Comparison of ENCODE assay signal across 16 cellular contexts in the genomic region with DNA sequence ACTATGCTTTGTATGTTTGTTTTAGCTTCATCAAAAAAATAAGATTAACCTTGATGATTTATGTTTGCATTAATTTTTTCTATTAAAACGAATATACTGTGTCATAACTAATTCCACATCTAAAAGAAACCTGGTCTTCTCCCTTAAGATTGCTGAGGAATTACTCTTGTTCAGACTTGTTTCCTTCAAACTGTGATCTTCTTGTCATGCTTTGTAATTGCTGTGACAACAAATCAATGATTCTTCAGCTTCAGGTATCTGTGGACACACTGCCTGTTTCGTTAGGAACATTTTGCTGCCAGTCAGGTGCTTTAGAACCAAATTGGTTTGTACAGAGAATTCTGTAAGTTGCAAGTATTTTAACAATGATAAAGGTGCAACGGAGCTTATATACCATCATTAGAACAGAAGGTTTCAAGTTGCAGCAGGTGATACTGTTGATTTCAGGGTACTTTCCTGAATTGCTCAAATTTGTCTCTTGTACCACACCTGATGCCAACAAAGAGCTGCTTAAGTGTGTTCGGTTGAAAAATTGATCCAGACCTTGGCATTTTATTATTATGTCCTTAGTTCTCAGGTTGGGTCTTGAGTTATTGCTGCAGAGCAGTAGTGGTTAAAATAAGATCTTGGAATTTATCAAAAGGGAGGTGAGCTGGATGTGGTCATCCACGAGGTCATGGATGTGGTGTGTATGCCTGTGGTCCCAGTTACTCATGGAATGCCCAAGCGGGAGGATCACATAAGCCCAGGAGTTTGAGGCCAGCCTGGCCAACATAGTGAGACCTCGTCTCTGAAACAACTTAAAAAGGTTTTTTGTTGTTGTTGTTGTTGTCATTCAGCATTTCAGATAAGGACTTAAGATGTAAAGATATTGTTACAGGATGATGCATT. TPM values are rescaled to one million over a fixed set of nuclear protein-coding genes. Genes with fewer than 3 reads are reported as not detected.
DNase-seq lines count a peak whose midpoint lies in the region; ATAC-seq, FAIRE-seq and TF ChIP-seq lines count a peak whose summit lies in the region.
"Had no signal": no experiment of that assay in that cellular context is flagged by ENCODE, and none has a peak within 500 bp of the region (broad histone marks: within the 10 kb centered on the region; RNA-seq: fewer than 3 reads in every experiment).

No MANE protein-coding gene starts in this region.

- H3K4me3 ChIP-seq in MG63, result no peak overlapping the region
- no peak overlapping the region for H3K4me3 ChIP-seq in small intestine (ENCODE audit: low read depth in 1 of 2, low read length in 2 of 2)
- H3K4me3 ChIP-seq in coronary artery, result no peak overlapping the region
- H3K4me3 ChIP-seq: BLaER1 treated with 17β-estradiol and CSF1 and Interleukin-3, amounts not matched to agents 10 nM and 100 nM had no signal

- intact Hi-C loops in CD14-positive monocyte (cut with micrococcal nuclease), result loop anchor here in 1 of 2 donors (10.0 kb wide), 1 partner anchor 455 kb away; no protein-coding TSS in a partner anchor

- no peaks in the 10 kb centered on the region for H3K9me3 ChIP-seq in MG63
- H3K9me3 ChIP-seq in small intestine (ENCODE audit: control insufficient read depth, low read depth), result no peaks in the 10 kb centered on the region

- peaks cover 60% of the 10 kb centered on the region for H3K4me1 Mint-ChIP-seq in CD14-positive monocyte
- peaks cover 30% of the 10 kb centered on the region for H3K4me1 Mint-ChIP-seq in activated T-helper 17 cell treated with anti-CD3 and anti-CD28 coated beads, Interleukin-2, amount 50 U/mL, for 72 hours

- H3K27ac ChIP-seq in small intestine (ENCODE audit: low read depth in 1 of 2, low read length in 1 of 2) (no peak overlapping the region), coronary artery (no peak overlapping the region)

- WGBS in small intestine, 3 donors, result 83% methylated on average over 7 of the region's 7 CpGs

- TF ChIP-seq CTCF in CD14-positive monocyte (IDR thresholded peaks at IDR 0.05), result no peak
- TF ChIP-seq CTCF in coronary artery (IDR thresholded peaks at IDR 0.05), result no peak

- DNase-seq in CD14-positive monocyte (ENCODE audit: low spot score) (no peak), HT1080 (ENCODE audit: low read depth) (peak; percentile 34), kidney tubule cell (ENCODE audit: low spot score) (peak; percentile 68), MG63 (no peak), small intestine (no peak), coronary artery (ENCODE audit: low spot score) (no peak)
- DNase-seq: activated CD8-positive, alpha-beta T cell treated with anti-CD3 and anti-CD28 coated beads, Interleukin-2, amount 10 ng/mL, durations not matched to agents 7 days and 5 days; activated naive CD8-positive, alpha-beta T cell treated with anti-CD3 and anti-CD28 coated beads for 36 hours; NCI-H524; stimulated activated CD4-positive, alpha-beta T cell treated with anti-CD3 and anti-CD28 coated beads, Interleukin-1b, Interleukin-23, amount 100 ng/mL, for 48 hours; T1000 had no signal

- ATAC-seq in activated T-helper 17 cell treated with anti-CD3 and anti-CD28 coated beads, Interleukin-2, amount 50 U/mL, for 72 hours (replicated peaks), result peak; percentile 26
- no peak for ATAC-seq in GM19467 (IDR thresholded peaks at IDR 0.05; ENCODE audit: unreplicated experiment)
- ATAC-seq: activated CD8-positive, alpha-beta T cell treated with anti-CD3 and anti-CD28 coated beads, Interleukin-2, amount 10 ng/mL, durations not matched to agents 7 days and 5 days; HCT116 had no signal

- H3K36me3 ChIP-seq in MG63, result peaks cover 5% of the 10 kb centered on the region; the same call in 1 of the 2 replicates
- peaks cover 0 to 6% of the 10 kb centered on the region in 2 donors for H3K36me3 ChIP-seq in small intestine (ENCODE audit: control insufficient read depth in 2 of 2, insufficient read depth in 2 of 2, low read length in 2 of 2)

- peak overlapping the region in 1 of 2 donors; percentile 2 for H3K4me3 Mint-ChIP-seq in CD14-positive monocyte
- no peak overlapping the region for H3K4me3 Mint-ChIP-seq in activated T-helper 17 cell treated with anti-CD3 and anti-CD28 coated beads, Interleukin-2, amount 50 U/mL, for 72 hours
- H3K4me3 Mint-ChIP-seq: activated CD8-positive, alpha-beta T cell treated with anti-CD3 and anti-CD28 coated beads, Interleukin-2, amount 10 ng/mL, durations not matched to agents 7 days and 5 days; activated naive CD8-positive, alpha-beta T cell treated with anti-CD3 and anti-CD28 coated beads for 36 hours had no signal

- H3K9me3 Mint-ChIP-seq in CD14-positive monocyte, result no peaks in the 10 kb centered on the region
- no peaks in the 10 kb centered on the region for H3K9me3 Mint-ChIP-seq in activated T-helper 17 cell treated with anti-CD3 and anti-CD28 coated beads, Interleukin-2, amount 50 U/mL, for 72 hours
- H3K9me3 Mint-ChIP-seq: activated naive CD8-positive, alpha-beta T cell treated with anti-CD3 and anti-CD28 coated beads for 36 hours had no signal

- H3K4me1 ChIP-seq in small intestine (ENCODE audit: control insufficient read depth in 2 of 2, insufficient read depth in 1 of 2, low read depth in 1 of 2, low read length in 1 of 2), result no peaks in the 10 kb centered on the region

- H3K27me3 ChIP-seq in MG63 (no peaks in the 10 kb centered on the region), small intestine (ENCODE audit: control insufficient read depth in 2 of 2, insufficient read depth in 2 of 2, low read length in 2 of 2) (no peaks in the 10 kb centered on the region)

- peaks cover 36 to 52% of the 10 kb centered on the region in 2 donors for H3K36me3 Mint-ChIP-seq in CD14-positive monocyte
- H3K36me3 Mint-ChIP-seq in activated T-helper 17 cell treated with anti-CD3 and anti-CD28 coated beads, Interleukin-2, amount 50 U/mL, for 72 hours (ENCODE audit: low read depth), result peaks cover 99% of the 10 kb centered on the region

- no peak for FAIRE-seq in small intestine (lab: Jason Lieb, UNC)
- FAIRE-seq: colon had no signal

- H3K27ac Mint-ChIP-seq in CD14-positive monocyte, result peak overlapping the region in 6 of 7 donors; percentile 49 to 99 (median 98)
- peak overlapping the region; percentile 65 for H3K27ac Mint-ChIP-seq in activated T-helper 17 cell treated with anti-CD3 and anti-CD28 coated beads, Interleukin-2, amount 50 U/mL, for 72 hours
- H3K27ac Mint-ChIP-seq: activated naive CD8-positive, alpha-beta T cell treated with anti-CD3 and anti-CD28 coated beads for 36 hours had no signal

- H3K27me3 Mint-ChIP-seq in CD14-positive monocyte (ENCODE audit: low read depth in 3 of 3), result peaks cover 0 to 2% (median 0%) of the 10 kb centered on the region in 3 donors
- no peaks in the 10 kb centered on the region for H3K27me3 Mint-ChIP-seq in activated T-helper 17 cell treated with anti-CD3 and anti-CD28 coated beads, Interleukin-2, amount 50 U/mL, for 72 hours
- H3K27me3 Mint-ChIP-seq: activated naive CD8-positive, alpha-beta T cell treated with anti-CD3 and anti-CD28 coated beads for 36 hours had no signal

RNA-seq across cellular contexts. Expression of a gene that starts 19.5 kb away (rescaled TPM):
- polyA plus RNA-seq in CD14-positive monocyte (10 to 100 TPM; 14.6 to 14.8 TPM), small intestine (1 to 10 TPM; 3.6 to 5.7 (median 5.1) TPM)
- 5.5 and 5.7 TPM in 2 replicates for total RNA-seq in HT1080 (2014; rRNA removed; shearing (Covaris generic))
- 7.2 and 7.9 TPM in 2 replicates for polyA plus RNA-seq in HT1080 (2015; cell fraction: cytosol; rRNA removed)
- polyA plus RNA-seq in HT1080 (2015; cell fraction: nucleus; rRNA removed), result 7.6 and 8.7 TPM in 2 replicates
- total RNA-seq in activated T-helper 17 cell treated with anti-CD3 and anti-CD28 coated beads, Interleukin-2, amount 50 U/mL, for 72 hours, result 100 to 1,000 TPM; 118 to 331 TPM
- total RNA-seq in MG63 (2014; rRNA removed; shearing (Covaris generic); ENCODE audit: low replicate concordance), result 7.7 and 8.9 TPM in 2 replicates

RNA-seq across cellular contexts. Expression of a gene that starts 24.8 kb away (rescaled TPM):
- polyA plus RNA-seq in CD14-positive monocyte, result 100 to 1,000 TPM; 286 to 287 TPM
- total RNA-seq in HT1080 (2014; rRNA removed; shearing (Covaris generic)), result 47.4 and 63.4 TPM in 2 replicates
- polyA plus RNA-seq in HT1080 (2015; cell fraction: cytosol; rRNA removed), result 98.5 and 113 TPM in 2 replicates
- polyA plus RNA-seq in HT1080 (2015; cell fraction: nucleus; rRNA removed), result 46.4 and 64.6 TPM in 2 replicates
- 10 to 100 TPM; 82.3 to 89.8 TPM for total RNA-seq in activated T-helper 17 cell treated with anti-CD3 and anti-CD28 coated beads, Interleukin-2, amount 50 U/mL, for 72 hours
- total RNA-seq in MG63 (2014; rRNA removed; shearing (Covaris generic); ENCODE audit: low replicate concordance), result 133 and 182 TPM in 2 replicates
- 100 to 1,000 TPM; 242 to 451 (median 373) TPM for polyA plus RNA-seq in small intestine

Comparison
In these comparisons a context has a peak if more than half of its experiments do, and no peak if none do; other contexts are left out.
1. DNase-seq: peak in HT1080 (single experiment) and kidney tubule cell (single experiment); none in CD14-positive monocyte (single experiment), MG63 (single experiment), small intestine (single experiment) and coronary artery (single experiment).
2. RNA of a gene that starts 19.5 kb away (total RNA-seq): 118 to 331 TPM in activated T-helper 17 cell treated with anti-CD3 and anti-CD28 coated beads, Interleukin-2, amount 50 U/mL, for 72 hours; 7.7 to 8.9 TPM in MG63 and 5.5 to 5.7 TPM in HT1080; every median in the first group is over 10 times any median in the second.